18 cellular contexts compared by ENCODE assay signal in genomic region chr3:8932507-8932906, GRCh38.
"Had no signal": no experiment of that assay in that cellular context is flagged by ENCODE, and none has a peak within 500 bp of the region (broad histone marks: within the 10 kb centered on the region; RNA-seq: fewer than 3 reads in every experiment).

No MANE protein-coding gene starts in this region.

- H3K9me3 ChIP-seq: SK-N-SH had no signal

- DNase-seq: Karpas-422, KG1, NCI-H1092, NCI-H1105 treated with DMSO at 0.1 percent for 48 hours, NCI-H1417 treated with DMSO at 0.1 percent for 48 hours, NCI-H146, NCI-H1694 treated with DMSO at 0.1 percent for 48 hours, NCI-H1930, NCI-H2081, NCI-H2107, NCI-H2227 treated with DMSO at 0.1 percent for 48 hours, NCI-H524, NCI-H526 treated with DMSO at 0.1 percent for 48 hours, NCI-H774, SHP77, SK-N-SH, SW 1271 had no signal

- H3K9ac ChIP-seq: SK-N-SH had no signal

- H3K27ac ChIP-seq: RWPE1 had no signal

- H3K4me2 ChIP-seq: SK-N-SH had no signal
